In genomic region chr1:15848929-15849774, GRCh38 we compare ENCODE assay signal across 1 cellular context.
TF ChIP-seq lines count a peak whose summit lies in the region.

No MANE protein-coding gene starts in this region.

TF ChIP-seq in HepG2, 621 proteins besides CTCF, POLR2A, EP300 and RAD21 (continues in another document):
- no peak for TF ChIP-seq ZNF737 (CRISPR knock-in tag; IDR thresholded peaks at IDR 0.05; ENCODE audit: borderline replicate concordance)
- 0 out of 2 replicates have a peak, but pooled peaks have one; percentile 76 for TF ChIP-seq ZNF557 (CRISPR knock-in tag; IDR thresholded peaks at IDR 0.05)
- TF ChIP-seq, protein P1, sequence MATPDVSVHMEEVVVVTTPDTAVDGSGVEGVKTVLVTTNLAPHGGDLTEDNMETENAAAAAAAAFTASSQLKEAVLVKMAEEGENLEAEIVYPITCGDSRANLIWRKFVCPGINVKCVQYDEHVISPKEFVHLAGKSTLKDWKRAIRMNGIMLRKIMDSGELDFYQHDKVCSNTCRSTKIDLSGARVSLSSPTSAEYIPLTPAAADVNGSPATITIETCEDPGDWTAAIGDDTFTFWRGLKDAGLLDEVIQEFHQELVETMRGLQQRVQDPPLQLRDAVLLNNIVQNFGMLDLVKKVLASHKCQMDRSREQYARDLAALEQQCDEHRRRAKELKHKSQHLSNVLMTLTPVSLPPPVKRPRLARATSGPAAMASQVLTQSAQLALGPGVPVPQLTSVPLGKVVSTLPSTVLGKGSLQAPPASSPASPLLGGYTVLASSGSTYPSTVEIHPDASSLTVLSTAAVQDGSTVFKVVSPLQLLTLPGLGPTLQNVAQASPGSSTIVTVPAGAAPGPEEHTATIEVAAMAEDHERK (CRISPR knock-in tag; IDR thresholded peaks at IDR 0.05; ENCODE audit: low read depth) = 0 out of 2 replicates have a peak, but pooled peaks have one; percentile 32
- TF ChIP-seq ZNF121 (CRISPR knock-in tag; IDR thresholded peaks at IDR 0.05) = 0 out of 2 replicates have a peak, but pooled peaks have one; percentile 30
- TF ChIP-seq ZNF326 (CRISPR knock-in tag; IDR thresholded peaks at IDR 0.05; ENCODE audit: borderline replicate concordance) = no peak
- TF ChIP-seq NFKB2 (CRISPR knock-in tag; IDR thresholded peaks at IDR 0.05; ENCODE audit: borderline replicate concordance) = peak; percentile 30; the same call in 1 of the 2 replicates
- no peak for TF ChIP-seq ZNF251 (CRISPR knock-in tag; IDR thresholded peaks at IDR 0.05)
- TF ChIP-seq ZNF430 (CRISPR knock-in tag; IDR thresholded peaks at IDR 0.05) = peak; percentile 82
- TF ChIP-seq CAMTA2 (CRISPR knock-in tag; IDR thresholded peaks at IDR 0.05; ENCODE audit: borderline replicate concordance) = no peak
- no peak for TF ChIP-seq BRCA1 (CRISPR knock-in tag; IDR thresholded peaks at IDR 0.05)
- no peak for TF ChIP-seq SRSF4 (IDR thresholded peaks at IDR 0.05; ENCODE audit: low read depth, low read length, poor library complexity, severe bottlenecking)
- TF ChIP-seq ZC3H13 (CRISPR knock-in tag; IDR thresholded peaks at IDR 0.05) = peak; percentile 86
- TF ChIP-seq POLR2G (IDR thresholded peaks at IDR 0.05; ENCODE audit: low read depth, low read length) = peak; percentile 62; the same call in 1 of the 2 replicates
- no peak for TF ChIP-seq RBAK (CRISPR knock-in tag; IDR thresholded peaks at IDR 0.05)
- TF ChIP-seq ZBTB1 (CRISPR knock-in tag; IDR thresholded peaks at IDR 0.05; ENCODE audit: borderline replicate concordance) = no peak
- TF ChIP-seq ZNF431 (CRISPR knock-in tag; IDR thresholded peaks at IDR 0.05; ENCODE audit: borderline replicate concordance, low read depth) = peak; percentile 22; the same call in 1 of the 2 replicates
- TF ChIP-seq NPAS2 (CRISPR knock-in tag; IDR thresholded peaks at IDR 0.05; ENCODE audit: borderline replicate concordance) = no peak
- no peak for TF ChIP-seq ZNF576 (CRISPR knock-in tag; IDR thresholded peaks at IDR 0.05)
- no peak for TF ChIP-seq FOXM1 (CRISPR knock-in tag; IDR thresholded peaks at IDR 0.05)
- no peak for TF ChIP-seq KDM6A (CRISPR knock-in tag; IDR thresholded peaks at IDR 0.05; ENCODE audit: low read depth)
- no peak for TF ChIP-seq HNRNPL (IDR thresholded peaks at IDR 0.05; ENCODE audit: low read depth, low read length)
- peak; percentile 49; the same call in 1 of the 2 replicates for TF ChIP-seq ZNF878 (CRISPR knock-in tag; IDR thresholded peaks at IDR 0.05)
- TF ChIP-seq PHF20 (CRISPR knock-in tag; IDR thresholded peaks at IDR 0.05) = 0 out of 2 replicates have a peak, but pooled peaks have one; percentile 30
- no peak for TF ChIP-seq KLF13 (CRISPR knock-in tag; IDR thresholded peaks at IDR 0.05)
- TF ChIP-seq FOXP4 (CRISPR knock-in tag; IDR thresholded peaks at IDR 0.05) = peak; percentile 71
- no peak for TF ChIP-seq ZNF691 (CRISPR knock-in tag; IDR thresholded peaks at IDR 0.05; ENCODE audit: borderline replicate concordance, low read depth)
- peak; percentile 53; the same call in 1 of the 2 replicates for TF ChIP-seq ZBTB38 (CRISPR knock-in tag; IDR thresholded peaks at IDR 0.05)
- no peak; the same call in none of the 2 replicates for TF ChIP-seq ZGPAT (CRISPR knock-in tag; IDR thresholded peaks at IDR 0.05)
- TF ChIP-seq ZFP91 (CRISPR knock-in tag; IDR thresholded peaks at IDR 0.05; ENCODE audit: borderline replicate concordance) = peak; percentile 81; the same call in 1 of the 2 replicates
- TF ChIP-seq RARA (CRISPR knock-in tag; IDR thresholded peaks at IDR 0.05) = peak; percentile 61; the same call in 1 of the 2 replicates
- no peak for TF ChIP-seq ZKSCAN5 (CRISPR knock-in tag; IDR thresholded peaks at IDR 0.05)
- TF ChIP-seq MXD4 (CRISPR knock-in tag; IDR thresholded peaks at IDR 0.05) = no peak
- 0 out of 2 replicates have a peak, but pooled peaks have one; percentile 39 for TF ChIP-seq HOXD1 (CRISPR knock-in tag; IDR thresholded peaks at IDR 0.05)
- TF ChIP-seq ZNF101 (CRISPR knock-in tag; IDR thresholded peaks at IDR 0.05; ENCODE audit: borderline replicate concordance, low read depth) = no peak
- no peak for TF ChIP-seq ZNF703 (CRISPR knock-in tag; IDR thresholded peaks at IDR 0.05; ENCODE audit: borderline replicate concordance)
- TF ChIP-seq AHR (CRISPR knock-in tag; IDR thresholded peaks at IDR 0.05) = no peak
- TF ChIP-seq ZNF816 (CRISPR knock-in tag; IDR thresholded peaks at IDR 0.05; ENCODE audit: borderline replicate concordance) = no peak
- TF ChIP-seq HNF1B (CRISPR knock-in tag; IDR thresholded peaks at IDR 0.05) = no peak
- TF ChIP-seq, protein P2, sequence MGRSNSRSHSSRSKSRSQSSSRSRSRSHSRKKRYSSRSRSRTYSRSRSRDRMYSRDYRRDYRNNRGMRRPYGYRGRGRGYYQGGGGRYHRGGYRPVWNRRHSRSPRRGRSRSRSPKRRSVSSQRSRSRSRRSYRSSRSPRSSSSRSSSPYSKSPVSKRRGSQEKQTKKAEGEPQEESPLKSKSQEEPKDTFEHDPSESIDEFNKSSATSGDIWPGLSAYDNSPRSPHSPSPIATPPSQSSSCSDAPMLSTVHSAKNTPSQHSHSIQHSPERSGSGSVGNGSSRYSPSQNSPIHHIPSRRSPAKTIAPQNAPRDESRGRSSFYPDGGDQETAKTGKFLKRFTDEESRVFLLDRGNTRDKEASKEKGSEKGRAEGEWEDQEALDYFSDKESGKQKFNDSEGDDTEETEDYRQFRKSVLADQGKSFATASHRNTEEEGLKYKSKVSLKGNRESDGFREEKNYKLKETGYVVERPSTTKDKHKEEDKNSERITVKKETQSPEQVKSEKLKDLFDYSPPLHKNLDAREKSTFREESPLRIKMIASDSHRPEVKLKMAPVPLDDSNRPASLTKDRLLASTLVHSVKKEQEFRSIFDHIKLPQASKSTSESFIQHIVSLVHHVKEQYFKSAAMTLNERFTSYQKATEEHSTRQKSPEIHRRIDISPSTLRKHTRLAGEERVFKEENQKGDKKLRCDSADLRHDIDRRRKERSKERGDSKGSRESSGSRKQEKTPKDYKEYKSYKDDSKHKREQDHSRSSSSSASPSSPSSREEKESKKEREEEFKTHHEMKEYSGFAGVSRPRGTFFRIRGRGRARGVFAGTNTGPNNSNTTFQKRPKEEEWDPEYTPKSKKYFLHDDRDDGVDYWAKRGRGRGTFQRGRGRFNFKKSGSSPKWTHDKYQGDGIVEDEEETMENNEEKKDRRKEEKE (IDR thresholded peaks at IDR 0.05) = no peak
- TF ChIP-seq ZMAT5 (CRISPR knock-in tag; IDR thresholded peaks at IDR 0.05; ENCODE audit: borderline replicate concordance, low read depth) = no peak
- no peak for TF ChIP-seq ZNF253 (CRISPR knock-in tag; IDR thresholded peaks at IDR 0.05; ENCODE audit: borderline replicate concordance)
- TF ChIP-seq ZNF629 (CRISPR knock-in tag; conservative IDR thresholded peaks at IDR 0.05) = no peak
- TF ChIP-seq, protein P3, sequence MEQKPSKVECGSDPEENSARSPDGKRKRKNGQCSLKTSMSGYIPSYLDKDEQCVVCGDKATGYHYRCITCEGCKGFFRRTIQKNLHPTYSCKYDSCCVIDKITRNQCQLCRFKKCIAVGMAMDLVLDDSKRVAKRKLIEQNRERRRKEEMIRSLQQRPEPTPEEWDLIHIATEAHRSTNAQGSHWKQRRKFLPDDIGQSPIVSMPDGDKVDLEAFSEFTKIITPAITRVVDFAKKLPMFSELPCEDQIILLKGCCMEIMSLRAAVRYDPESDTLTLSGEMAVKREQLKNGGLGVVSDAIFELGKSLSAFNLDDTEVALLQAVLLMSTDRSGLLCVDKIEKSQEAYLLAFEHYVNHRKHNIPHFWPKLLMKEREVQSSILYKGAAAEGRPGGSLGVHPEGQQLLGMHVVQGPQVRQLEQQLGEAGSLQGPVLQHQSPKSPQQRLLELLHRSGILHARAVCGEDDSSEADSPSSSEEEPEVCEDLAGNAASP (CRISPR knock-in tag; IDR thresholded peaks at IDR 0.05; ENCODE audit: borderline replicate concordance) = no peak; the same call in 1 of the 2 replicates
- no peak for TF ChIP-seq TEF (CRISPR knock-in tag; IDR thresholded peaks at IDR 0.05)
- no peak for TF ChIP-seq ZXDC (CRISPR knock-in tag; IDR thresholded peaks at IDR 0.05)
- no peak for TF ChIP-seq HDAC6 (IDR thresholded peaks at IDR 0.05; ENCODE audit: low read depth, low read length)
- no peak for TF ChIP-seq SCMH1 (CRISPR knock-in tag; IDR thresholded peaks at IDR 0.05; ENCODE audit: borderline replicate concordance)
- TF ChIP-seq HNRNPLL (IDR thresholded peaks at IDR 0.05; ENCODE audit: low read depth, low read length, poor library complexity, severe bottlenecking) = peak; percentile 68
